Comparison of ENCODE assay signal across 1 cellular context in the genomic region with DNA sequence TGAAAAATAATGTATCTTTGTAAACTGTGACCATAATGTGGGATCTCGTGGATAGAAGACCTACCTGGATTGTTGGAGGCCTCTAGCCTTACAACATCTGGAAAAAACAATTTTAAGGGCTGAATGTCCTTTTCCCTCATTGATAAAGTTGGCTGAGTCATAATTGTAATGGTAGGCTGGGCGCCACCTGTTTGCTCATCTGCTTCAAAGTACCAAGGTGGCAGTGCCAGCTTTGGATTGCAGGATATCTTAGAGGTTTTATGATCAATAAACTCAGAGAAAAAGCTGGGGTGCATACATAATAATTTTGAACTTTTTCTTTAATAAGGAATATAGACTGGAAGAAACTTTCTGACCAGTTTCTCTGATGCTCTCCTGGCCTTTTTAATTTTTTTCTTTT.
TF ChIP-seq lines count a peak whose summit lies in the region.

No MANE protein-coding gene starts in this region.

TF ChIP-seq in HCT116, 20 proteins besides CTCF, POLR2A, EP300 and RAD21 (continued from another document):
- TF ChIP-seq, protein P1, sequence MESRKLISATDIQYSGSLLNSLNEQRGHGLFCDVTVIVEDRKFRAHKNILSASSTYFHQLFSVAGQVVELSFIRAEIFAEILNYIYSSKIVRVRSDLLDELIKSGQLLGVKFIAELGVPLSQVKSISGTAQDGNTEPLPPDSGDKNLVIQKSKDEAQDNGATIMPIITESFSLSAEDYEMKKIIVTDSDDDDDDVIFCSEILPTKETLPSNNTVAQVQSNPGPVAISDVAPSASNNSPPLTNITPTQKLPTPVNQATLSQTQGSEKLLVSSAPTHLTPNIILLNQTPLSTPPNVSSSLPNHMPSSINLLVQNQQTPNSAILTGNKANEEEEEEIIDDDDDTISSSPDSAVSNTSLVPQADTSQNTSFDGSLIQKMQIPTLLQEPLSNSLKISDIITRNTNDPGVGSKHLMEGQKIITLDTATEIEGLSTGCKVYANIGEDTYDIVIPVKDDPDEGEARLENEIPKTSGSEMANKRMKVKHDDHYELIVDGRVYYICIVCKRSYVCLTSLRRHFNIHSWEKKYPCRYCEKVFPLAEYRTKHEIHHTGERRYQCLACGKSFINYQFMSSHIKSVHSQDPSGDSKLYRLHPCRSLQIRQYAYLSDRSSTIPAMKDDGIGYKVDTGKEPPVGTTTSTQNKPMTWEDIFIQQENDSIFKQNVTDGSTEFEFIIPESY (IDR thresholded peaks at IDR 0.05; ENCODE audit: extremely low read depth, insufficient replicate concordance, low read length), result no peak
- TF ChIP-seq JUND (IDR thresholded peaks at IDR 0.05) (no peak), YY1 (IDR thresholded peaks at IDR 0.05; ENCODE audit: extremely low read depth, insufficient replicate concordance, low read depth, low read length) (no peak), SRF (IDR thresholded peaks at IDR 0.05; ENCODE audit: low read depth) (no peak), SIN3A (IDR thresholded peaks at IDR 0.05; ENCODE audit: low read depth) (no peak)
- TF ChIP-seq, protein P2, sequence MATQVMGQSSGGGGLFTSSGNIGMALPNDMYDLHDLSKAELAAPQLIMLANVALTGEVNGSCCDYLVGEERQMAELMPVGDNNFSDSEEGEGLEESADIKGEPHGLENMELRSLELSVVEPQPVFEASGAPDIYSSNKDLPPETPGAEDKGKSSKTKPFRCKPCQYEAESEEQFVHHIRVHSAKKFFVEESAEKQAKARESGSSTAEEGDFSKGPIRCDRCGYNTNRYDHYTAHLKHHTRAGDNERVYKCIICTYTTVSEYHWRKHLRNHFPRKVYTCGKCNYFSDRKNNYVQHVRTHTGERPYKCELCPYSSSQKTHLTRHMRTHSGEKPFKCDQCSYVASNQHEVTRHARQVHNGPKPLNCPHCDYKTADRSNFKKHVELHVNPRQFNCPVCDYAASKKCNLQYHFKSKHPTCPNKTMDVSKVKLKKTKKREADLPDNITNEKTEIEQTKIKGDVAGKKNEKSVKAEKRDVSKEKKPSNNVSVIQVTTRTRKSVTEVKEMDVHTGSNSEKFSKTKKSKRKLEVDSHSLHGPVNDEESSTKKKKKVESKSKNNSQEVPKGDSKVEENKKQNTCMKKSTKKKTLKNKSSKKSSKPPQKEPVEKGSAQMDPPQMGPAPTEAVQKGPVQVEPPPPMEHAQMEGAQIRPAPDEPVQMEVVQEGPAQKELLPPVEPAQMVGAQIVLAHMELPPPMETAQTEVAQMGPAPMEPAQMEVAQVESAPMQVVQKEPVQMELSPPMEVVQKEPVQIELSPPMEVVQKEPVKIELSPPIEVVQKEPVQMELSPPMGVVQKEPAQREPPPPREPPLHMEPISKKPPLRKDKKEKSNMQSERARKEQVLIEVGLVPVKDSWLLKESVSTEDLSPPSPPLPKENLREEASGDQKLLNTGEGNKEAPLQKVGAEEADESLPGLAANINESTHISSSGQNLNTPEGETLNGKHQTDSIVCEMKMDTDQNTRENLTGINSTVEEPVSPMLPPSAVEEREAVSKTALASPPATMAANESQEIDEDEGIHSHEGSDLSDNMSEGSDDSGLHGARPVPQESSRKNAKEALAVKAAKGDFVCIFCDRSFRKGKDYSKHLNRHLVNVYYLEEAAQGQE (IDR thresholded peaks at IDR 0.05; ENCODE audit: low read depth), result no peak
